1 cellular context compared by ENCODE assay signal in genomic region chr1:21295059-21295401, GRCh38.
TF ChIP-seq lines count a peak whose summit lies in the region.

No MANE protein-coding gene starts in this region.

TF ChIP-seq in K562, 482 proteins besides CTCF, POLR2A, EP300 and RAD21 (continued from another document and continues in another):
- TF ChIP-seq GTF3C2 (IDR thresholded peaks at IDR 0.05; ENCODE audit: borderline replicate concordance, extremely low read depth, insufficient read length) (peak; percentile 20), ZC3H11A (IDR thresholded peaks at IDR 0.05; ENCODE audit: low read depth, low read length) (no peak), SMC3 (conservative IDR thresholded peaks at IDR 0.05; ENCODE audit: insufficient read depth, low read depth, low read length) (no peak), ZNF695 (CRISPR knock-in tag; IDR thresholded peaks at IDR 0.05) (no peak), YY1 (IDR thresholded peaks at IDR 0.05; ENCODE audit: borderline replicate concordance in 1 of 3, control insufficient read depth in 1 of 3, extremely low read depth in 1 of 3, insufficient read depth in 3 of 3, insufficient read length in 1 of 3, insufficient replicate concordance in 2 of 3, low read depth in 1 of 3, low read length in 2 of 3) (no peak), GTF2B (IDR thresholded peaks at IDR 0.05; ENCODE audit: extremely low read depth, insufficient read length) (no peak), FOXA3 (CRISPR knock-in tag; conservative IDR thresholded peaks at IDR 0.05 in 1 of 2, IDR thresholded peaks at IDR 0.05 in 1 of 2) (no peak), MXD1 (CRISPR knock-in tag; IDR thresholded peaks at IDR 0.05; ENCODE audit: borderline replicate concordance, poor library complexity, severe bottlenecking) (no peak), SRSF1 (IDR thresholded peaks at IDR 0.05; ENCODE audit: low read depth, low read length) (no peak), ARNT (IDR thresholded peaks at IDR 0.05) (no peak), ZKSCAN3 (CRISPR knock-in tag; IDR thresholded peaks at IDR 0.05) (no peak), DACH1 (IDR thresholded peaks at IDR 0.05; ENCODE audit: partially characterized antibody) (peak; percentile 30), MEF2A (IDR thresholded peaks at IDR 0.05; ENCODE audit: control insufficient read depth, low read depth, low read length) (no peak), TEAD2 (tag; IDR thresholded peaks at IDR 0.05) (no peak), CTBP1 (IDR thresholded peaks at IDR 0.05; ENCODE audit: borderline replicate concordance) (0 out of 2 replicates have a peak, but pooled peaks have one; percentile 27), ZFP30 (CRISPR knock-in tag; IDR thresholded peaks at IDR 0.05; ENCODE audit: borderline replicate concordance) (no peak), ZNF146 (CRISPR knock-in tag; IDR thresholded peaks at IDR 0.05; ENCODE audit: unreplicated experiment) (no peak), RNF2 (IDR thresholded peaks at IDR 0.05) (no peak), ZNF561 (CRISPR knock-in tag; conservative IDR thresholded peaks at IDR 0.05) (no peak), SMARCC2 (IDR thresholded peaks at IDR 0.05; ENCODE audit: low read depth) (peak; percentile 61), PCBP1 (IDR thresholded peaks at IDR 0.05; ENCODE audit: low read depth, low read length, poor library complexity, severe bottlenecking) (no peak), FOS (IDR thresholded peaks at IDR 0.05; ENCODE audit: extremely low read depth, insufficient read length) (peak; percentile 41), TFAP4 (CRISPR knock-in tag; IDR thresholded peaks at IDR 0.05; ENCODE audit: borderline replicate concordance) (no peak), IRF1 (CRISPR knock-in tag; IDR thresholded peaks at IDR 0.05; ENCODE audit: borderline replicate concordance) (no peak), SAP30 (IDR thresholded peaks at IDR 0.05; ENCODE audit: borderline replicate concordance, insufficient read depth, low read depth, low read length, poor library complexity, severe bottlenecking) (no peak), ATF7 (IDR thresholded peaks at IDR 0.05) (no peak; the same call in 1 of the 2 replicates), ETS2 (tag; IDR thresholded peaks at IDR 0.05; ENCODE audit: borderline replicate concordance, poor library complexity, severe bottlenecking) (no peak), ZNF584 (CRISPR knock-in tag; IDR thresholded peaks at IDR 0.05; ENCODE audit: low read depth) (no peak), MAZ (CRISPR knock-in tag; conservative IDR thresholded peaks at IDR 0.05 in 1 of 2, IDR thresholded peaks at IDR 0.05 in 1 of 2) (no peak), ZNF551 (CRISPR knock-in tag; IDR thresholded peaks at IDR 0.05) (no peak), BRF1 (IDR thresholded peaks at IDR 0.05; ENCODE audit: borderline replicate concordance, extremely low read depth, insufficient read length) (no peak), U2AF1 (optimal IDR thresholded peaks at IDR 0.05; ENCODE audit: low read depth, low read length) (no peak), OTX1 (CRISPR knock-in tag; IDR thresholded peaks at IDR 0.05) (no peak), NFE2L1 (tag; IDR thresholded peaks at IDR 0.05; ENCODE audit: borderline replicate concordance, low read depth) (no peak), MYBL2 (IDR thresholded peaks at IDR 0.05; ENCODE audit: low read depth) (no peak), MYBL2 (CRISPR knock-in tag; IDR thresholded peaks at IDR 0.05; ENCODE audit: borderline replicate concordance) (no peak), MTA2 (IDR thresholded peaks at IDR 0.05; ENCODE audit: low read depth) (0 out of 2 replicates have a peak, but pooled peaks have one; percentile 43), BCLAF1 (IDR thresholded peaks at IDR 0.05; ENCODE audit: borderline replicate concordance in 1 of 2, control insufficient read depth in 1 of 2, low read depth in 2 of 2, low read length in 1 of 2) (no peak), MEIS2 (IDR thresholded peaks at IDR 0.05; ENCODE audit: partially characterized antibody) (peak; percentile 93), PKNOX1 (IDR thresholded peaks at IDR 0.05) (peak; percentile 74), NR3C1 (CRISPR knock-in tag; IDR thresholded peaks at IDR 0.05) (no peak), ZNF764 (CRISPR knock-in tag; IDR thresholded peaks at IDR 0.05; ENCODE audit: low read depth) (no peak), NELFE (IDR thresholded peaks at IDR 0.05; ENCODE audit: insufficient read depth, insufficient read length) (no peak), ZNF696 (CRISPR knock-in tag; conservative IDR thresholded peaks at IDR 0.05) (no peak), ZNF253 (CRISPR knock-in tag; conservative IDR thresholded peaks at IDR 0.05) (no peak), FUS (optimal IDR thresholded peaks at IDR 0.05; ENCODE audit: low read depth, low read length) (no peak), NR0B1 (IDR thresholded peaks at IDR 0.05; ENCODE audit: partially characterized antibody) (no peak), E2F6 (IDR thresholded peaks at IDR 0.05; ENCODE audit: borderline replicate concordance in 1 of 2, extremely low read depth in 1 of 2, insufficient read depth in 1 of 2, insufficient read length in 1 of 2, low read depth in 1 of 2, low read length in 1 of 2, poor library complexity in 1 of 2, severe bottlenecking in 1 of 2) (no peak), TRIM24 (IDR thresholded peaks at IDR 0.05) (peak; percentile 23 to 71; a peak in 2 of 4 replicates), PURB (CRISPR knock-in tag; IDR thresholded peaks at IDR 0.05; ENCODE audit: low read depth) (no peak), PREB (CRISPR knock-in tag; IDR thresholded peaks at IDR 0.05) (no peak), ZFP91 (CRISPR knock-in tag; IDR thresholded peaks at IDR 0.05) (no peak), ZC3H8 (IDR thresholded peaks at IDR 0.05) (no peak), SMAD2 (IDR thresholded peaks at IDR 0.05; ENCODE audit: low read depth, low read length) (no peak), RAD51 (IDR thresholded peaks at IDR 0.05; ENCODE audit: borderline replicate concordance, low read depth) (no peak), TARDBP (IDR thresholded peaks at IDR 0.05) (no peak)
